In genomic region chr5:9239071-9239470, GRCh38 we compare ENCODE assay signal across 21 cellular contexts.
DNase-seq lines count a peak whose midpoint lies in the region; ATAC-seq and TF ChIP-seq lines count a peak whose summit lies in the region.
"Had no signal": no experiment of that assay in that cellular context is flagged by ENCODE, and none has a peak within 500 bp of the region (broad histone marks: within the 10 kb centered on the region; RNA-seq: fewer than 3 reads in every experiment).

No MANE protein-coding gene starts in this region.

- H3K9me3 ChIP-seq in osteoblast (ENCODE audit: low read depth, low read length) = no peaks in the 10 kb centered on the region

- no peaks in the 10 kb centered on the region for H3K27me3 ChIP-seq in osteoblast (ENCODE audit: insufficient read depth, low read length)

- no peaks in the 10 kb centered on the region for H3K27me3 Mint-ChIP-seq in activated T-helper 1 cell treated with anti-CD3 and anti-CD28 coated beads, Interleukin-12 subunit alpha, Interleukin-12 subunit beta, Interleukin-2, Interleukin-4 antibody, amounts not matched to agents 30 ng/mL and 10 ng/mL and 1 ng/mL, durations not matched to agents 14 hours and 24 hours and 36 hours (ENCODE audit: insufficient read depth)
- H3K27me3 Mint-ChIP-seq: activated CD4-positive, alpha-beta T cell treated with anti-CD3 and anti-CD28 coated beads, Interleukin-2, amount 10 ng/mL, durations not matched to agents 24 days and 14 days had no signal

- no peaks in the 10 kb centered on the region for H3K36me3 Mint-ChIP-seq in activated T-helper 1 cell treated with anti-CD3 and anti-CD28 coated beads, Interleukin-12 subunit alpha, Interleukin-12 subunit beta, Interleukin-2, Interleukin-4 antibody, amounts not matched to agents 30 ng/mL and 10 ng/mL and 1 ng/mL, durations not matched to agents 14 hours and 24 hours and 36 hours (ENCODE audit: low read depth)
- H3K36me3 Mint-ChIP-seq: immature natural killer cell had no signal

- H2AFZ ChIP-seq in osteoblast (ENCODE audit: low read length) = no peak overlapping the region

- peak overlapping the region; percentile 25 for H3K4me2 ChIP-seq in osteoblast (ENCODE audit: insufficient read depth, low read length)

- peaks cover 13% of the 10 kb centered on the region for H3K4me1 ChIP-seq in osteoblast (ENCODE audit: insufficient read depth, low read length)

- H3K27ac ChIP-seq in osteoblast (ENCODE audit: low read depth, low read length) = peak overlapping the region; percentile 40
- H3K27ac ChIP-seq: SK-N-MC had no signal

- no peaks in the 10 kb centered on the region for H3K36me3 ChIP-seq in osteoblast (ENCODE audit: insufficient read depth, low read length)

- no peaks in the 10 kb centered on the region for H3K4me1 Mint-ChIP-seq in activated T-helper 1 cell treated with anti-CD3 and anti-CD28 coated beads, Interleukin-12 subunit alpha, Interleukin-12 subunit beta, Interleukin-2, Interleukin-4 antibody, amounts not matched to agents 30 ng/mL and 10 ng/mL and 1 ng/mL, durations not matched to agents 14 hours and 24 hours and 36 hours (ENCODE audit: low read depth)
- H3K4me1 Mint-ChIP-seq: activated CD4-positive, alpha-beta T cell treated with anti-CD3 and anti-CD28 coated beads, Interleukin-2, amount 10 ng/mL, durations not matched to agents 24 days and 14 days; immature natural killer cell had no signal

- H3K27ac Mint-ChIP-seq in activated T-helper 1 cell treated with anti-CD3 and anti-CD28 coated beads, Interleukin-12 subunit alpha, Interleukin-12 subunit beta, Interleukin-2, Interleukin-4 antibody, amounts not matched to agents 30 ng/mL and 10 ng/mL and 1 ng/mL, durations not matched to agents 14 hours and 24 hours and 36 hours = no peak overlapping the region
- H3K27ac Mint-ChIP-seq: activated CD4-positive, alpha-beta T cell treated with anti-CD3 and anti-CD28 coated beads, Interleukin-2, amount 10 ng/mL, durations not matched to agents 24 days and 14 days; activated naive CD4-positive, alpha-beta T cell treated with anti-CD3 and anti-CD28 coated beads for 36 hours; H9; immature natural killer cell had no signal

- no peaks in the 10 kb centered on the region for H3K9me3 Mint-ChIP-seq in activated T-helper 1 cell treated with anti-CD3 and anti-CD28 coated beads, Interleukin-12 subunit alpha, Interleukin-12 subunit beta, Interleukin-2, Interleukin-4 antibody, amounts not matched to agents 30 ng/mL and 10 ng/mL and 1 ng/mL, durations not matched to agents 14 hours and 24 hours and 36 hours
- H3K9me3 Mint-ChIP-seq: activated CD4-positive, alpha-beta T cell treated with anti-CD3 and anti-CD28 coated beads, Interleukin-2, amount 10 ng/mL, durations not matched to agents 24 days and 14 days; activated naive CD4-positive, alpha-beta T cell treated with anti-CD3 and anti-CD28 coated beads for 36 hours; H9 had no signal

- DNase-seq in COLO829 (ENCODE audit: low spot score) = peak; percentile 24
- peak; percentile 40 for DNase-seq in NCI-H526 treated with DMSO at 0.1 percent for 48 hours (lab: John Stamatoyannopoulos, UW)
- peak; percentile 71 for DNase-seq in epithelial cell of esophagus (ENCODE audit: low read depth)
- DNase-seq in osteoblast (ENCODE audit: insufficient read length, low spot score, missing footprints) = peak; percentile 77
- no peak for DNase-seq in ecto neural progenitor cell (ENCODE audit: low spot score)
- DNase-seq in globus pallidus (ENCODE audit: low spot score) = no peak
- no peak for DNase-seq in activated T-helper 1 cell treated with anti-CD3 and anti-CD28 coated beads, Interleukin-12 subunit alpha, Interleukin-12 subunit beta, Interleukin-2, Interleukin-4 antibody, amounts not matched to agents 30 ng/mL and 10 ng/mL and 1 ng/mL, durations not matched to agents 14 hours and 24 hours and 36 hours (ENCODE audit: low spot score)
- DNase-seq: activated CD4-positive, alpha-beta T cell treated with anti-CD3 and anti-CD28 coated beads, Interleukin-2, amount 10 ng/mL, durations not matched to agents 24 days and 14 days; activated naive CD4-positive, alpha-beta T cell treated with anti-CD3 and anti-CD28 coated beads for 36 hours; effector CD4-positive, alpha-beta T cell; GF-D8; H9; immature natural killer cell; NCI-H1694 treated with DMSO at 0.1 percent for 48 hours; NCI-H510A; OCI-M1; right cardiac atrium; stimulated activated CD4-positive, alpha-beta T cell treated with anti-CD3 and anti-CD28 coated beads, Interleukin-2, amount 100 ng/mL, for 24 hours; substantia nigra had no signal

- intact Hi-C loops in activated T-helper 1 cell treated with anti-CD3 and anti-CD28 coated beads, Interleukin-12 subunit alpha, Interleukin-12 subunit beta, Interleukin-2, Interleukin-4 antibody, amounts not matched to agents 30 ng/mL and 10 ng/mL and 1 ng/mL, durations not matched to agents 14 hours and 24 hours and 36 hours (cut with micrococcal nuclease) = no loop called here

- H4K20me1 ChIP-seq in osteoblast (ENCODE audit: insufficient read depth, low read length) = no peaks in the 10 kb centered on the region

- H3K79me2 ChIP-seq in osteoblast (ENCODE audit: insufficient read depth, low read length) = no peaks in the 10 kb centered on the region

- no peak overlapping the region for H3K4me3 Mint-ChIP-seq in activated T-helper 1 cell treated with anti-CD3 and anti-CD28 coated beads, Interleukin-12 subunit alpha, Interleukin-12 subunit beta, Interleukin-2, Interleukin-4 antibody, amounts not matched to agents 30 ng/mL and 10 ng/mL and 1 ng/mL, durations not matched to agents 14 hours and 24 hours and 36 hours
- H3K4me3 Mint-ChIP-seq: activated CD4-positive, alpha-beta T cell treated with anti-CD3 and anti-CD28 coated beads, Interleukin-2, amount 10 ng/mL, durations not matched to agents 24 days and 14 days; activated naive CD4-positive, alpha-beta T cell treated with anti-CD3 and anti-CD28 coated beads for 36 hours; H9; immature natural killer cell had no signal

- ATAC-seq in HG02973 (IDR thresholded peaks at IDR 0.05; ENCODE audit: unreplicated experiment) = no peak
- ATAC-seq: right cardiac atrium had no signal

- H3K4me3 ChIP-seq in epithelial cell of esophagus (ENCODE audit: low read length) = no peak overlapping the region
- H3K4me3 ChIP-seq in osteoblast (ENCODE audit: insufficient read depth, low read length) = no peak overlapping the region
- H3K4me3 ChIP-seq: SK-N-MC had no signal

- no peak for TF ChIP-seq CTCF in epithelial cell of esophagus (IDR thresholded peaks at IDR 0.05; ENCODE audit: insufficient read depth, low read depth, low read length, missing control alignments)
- TF ChIP-seq CTCF in osteoblast (IDR thresholded peaks at IDR 0.05; ENCODE audit: extremely low read depth, low read depth, low read length) = no peak

Comparison
In these comparisons a context has a peak if more than half of its experiments do, and no peak if none do; other contexts are left out.
1. DNase-seq: peak in COLO829 (single experiment), NCI-H526 treated with DMSO at 0.1 percent for 48 hours (single experiment), epithelial cell of esophagus (single experiment) and osteoblast (single experiment); none in ecto neural progenitor cell (single experiment), globus pallidus (single experiment) and activated T-helper 1 cell treated with anti-CD3 and anti-CD28 coated beads, Interleukin-12 subunit alpha, Interleukin-12 subunit beta, Interleukin-2, Interleukin-4 antibody, amounts not matched to agents 30 ng/mL and 10 ng/mL and 1 ng/mL, durations not matched to agents 14 hours and 24 hours and 36 hours (single experiment).